Comparison of ENCODE assay signal across 8 cellular contexts in genomic region chr5:66171349-66172344, GRCh38. TPM values are rescaled to one million over a fixed set of nuclear protein-coding genes. Genes with fewer than 3 reads are reported as not detected.
DNase-seq lines count a peak whose midpoint lies in the region; ATAC-seq and TF ChIP-seq lines count a peak whose summit lies in the region.

No MANE protein-coding gene starts in this region.

- no peaks in the 10 kb centered on the region for H3K4me1 ChIP-seq in HCT116 (ENCODE audit: control insufficient read depth in 1 of 2, insufficient read depth in 2 of 2, low read length in 2 of 2)
- no peaks in the 10 kb centered on the region for H3K4me1 ChIP-seq in parathyroid adenoma

- CTCF ChIA-PET in HCT116 (lab: Charles Lee) = interaction anchor here (0.9 to 1.4 kb wide), 6 partner anchors 8 to 585 kb away, joined by 3 to 5 read pairs (median 3); no protein-coding TSS in a partner anchor
- CTCF ChIA-PET in activated CD8-positive, alpha-beta memory T cell treated with anti-CD3 and anti-CD28 coated beads, Interleukin-2, amount 10 ng/mL, durations not matched to agents 7 days and 5 days (lab: Charles Lee) = interaction anchor here (0.9 to 1.8 kb wide), 6 partner anchors 13 to 450 kb away, joined by 3 to 6 read pairs (median 4); partner anchors contain the start of genes NLN, SGTB and SREK1

- peaks cover 38% of the 10 kb centered on the region for H3K36me3 Mint-ChIP-seq in activated CD8-positive, alpha-beta memory T cell treated with anti-CD3 and anti-CD28 coated beads, Interleukin-2, amount 10 ng/mL, durations not matched to agents 7 days and 5 days

- POLR2A ChIA-PET in HCT116 (lab: Charles Lee) = no interaction called here

- BruUV-seq in HCT116 (replicated peaks; lab: Mats Ljungman, UMichigan) = no TSS peak

- H3K4me2 ChIP-seq in HCT116 (ENCODE audit: low read length) (no peak overlapping the region), parathyroid adenoma (ENCODE audit: low read length) (no peak overlapping the region)

- H3K27me3 ChIP-seq in HCT116 (ENCODE audit: insufficient read depth, low read length) (no peaks in the 10 kb centered on the region), parathyroid adenoma (ENCODE audit: control insufficient read depth, insufficient read depth, low read length) (no peaks in the 10 kb centered on the region)

- H3K9ac ChIP-seq in HCT116 (ENCODE audit: low read length) (no peak overlapping the region), parathyroid adenoma (no peak overlapping the region)

- ATAC-seq in HCT116 = peak; percentile 54; the same call in 1 of the 2 replicates
- peak; percentile 79 for ATAC-seq in activated CD8-positive, alpha-beta memory T cell treated with anti-CD3 and anti-CD28 coated beads, Interleukin-2, amount 10 ng/mL, durations not matched to agents 7 days and 5 days

- no peaks in the 10 kb centered on the region for H3K9me3 ChIP-seq in HCT116 (ENCODE audit: control insufficient read depth in 1 of 2, insufficient read depth in 1 of 2, low read depth in 1 of 2, low read length in 2 of 2)
- no peaks in the 10 kb centered on the region for H3K9me3 ChIP-seq in parathyroid adenoma (ENCODE audit: control insufficient read depth, low read length)

- H3K27me3 Mint-ChIP-seq in activated CD8-positive, alpha-beta memory T cell treated with anti-CD3 and anti-CD28 coated beads, Interleukin-2, amount 10 ng/mL, durations not matched to agents 7 days and 5 days = no peaks in the 10 kb centered on the region

- peak; percentile 13 for DNase-seq in NCI-H510A treated with DMSO at 0.1 percent for 48 hours (lab: John Stamatoyannopoulos, UW)
- DNase-seq in NCI-H510A (lab: John Stamatoyannopoulos, UW) = no peak
- DNase-seq in HCT116 (ENCODE audit: low read depth, low spot score) = no peak
- DNase-seq in NCI-H2029 (lab: John Stamatoyannopoulos, UW) = peak; percentile 42
- DNase-seq in activated CD8-positive, alpha-beta memory T cell treated with anti-CD3 and anti-CD28 coated beads, Interleukin-2, amount 10 ng/mL, durations not matched to agents 7 days and 5 days = peak; percentile 72
- DNase-seq in fibroblast of peridontal ligament (ENCODE audit: extremely low read depth) = peak; percentile 75
- no peak for DNase-seq in mesenteric fat pad (ENCODE audit: low spot score)

- peak overlapping the region; percentile 19 for H3K27ac Mint-ChIP-seq in activated CD8-positive, alpha-beta memory T cell treated with anti-CD3 and anti-CD28 coated beads, Interleukin-2, amount 10 ng/mL, durations not matched to agents 7 days and 5 days

- H3K36me3 ChIP-seq in HCT116 (ENCODE audit: control insufficient read depth in 1 of 2, insufficient read depth in 2 of 2, low read length in 2 of 2) = peaks cover 33 to 42% of the 10 kb centered on the region in 2 experiments
- no peaks in the 10 kb centered on the region for H3K36me3 ChIP-seq in parathyroid adenoma (ENCODE audit: control insufficient read depth, insufficient read depth, low read length)

- peaks cover 31% of the 10 kb centered on the region for H3K4me1 Mint-ChIP-seq in activated CD8-positive, alpha-beta memory T cell treated with anti-CD3 and anti-CD28 coated beads, Interleukin-2, amount 10 ng/mL, durations not matched to agents 7 days and 5 days

- TF ChIP-seq RAD21 in HCT116 (IDR thresholded peaks at IDR 0.05; ENCODE audit: low read depth) = peak; percentile 52

- H3K4me3 Mint-ChIP-seq in activated CD8-positive, alpha-beta memory T cell treated with anti-CD3 and anti-CD28 coated beads, Interleukin-2, amount 10 ng/mL, durations not matched to agents 7 days and 5 days = no peak overlapping the region

- TF ChIP-seq POLR2A in HCT116 (IDR thresholded peaks at IDR 0.05; ENCODE audit: borderline replicate concordance, extremely low read depth, insufficient read depth, insufficient read length) = no peak

- 0 out of 2 replicates have a peak, but pooled peaks cover 10% of the 10 kb centered on the region for H4K20me1 ChIP-seq in HCT116 (ENCODE audit: insufficient read depth)

- H2AFZ ChIP-seq in HCT116 (ENCODE audit: low read depth, low read length, poor library complexity, severe bottlenecking) (no peak overlapping the region), parathyroid adenoma (no peak overlapping the region)

- intact Hi-C loops in HCT116 (cut with micrococcal nuclease) = loop anchor here (1.0 to 5.0 kb wide), 2 partner anchors 38 to 51 kb away; no protein-coding TSS in a partner anchor

- RAD21 ChIA-PET in HCT116 (lab: Charles Lee; ENCODE audit: low non-redundant PET in 1 of 2, low total read pairs in 2 of 2, uncharacterized antibody in 2 of 2, unreplicated experiment in 2 of 2) = no interaction called here

- peak; percentile 35 to 63 (median 44); a peak in 5 of 6 replicates for TF ChIP-seq CTCF in HCT116 (IDR thresholded peaks at IDR 0.05 in 2 of 3, conservative IDR thresholded peaks at IDR 0.05 in 1 of 3; ENCODE audit: borderline replicate concordance in 1 of 3, insufficient read depth in 1 of 3, low read depth in 2 of 3, low read length in 2 of 3)
- TF ChIP-seq CTCF in parathyroid adenoma (IDR thresholded peaks at IDR 0.05) = peak; percentile 54

- no peaks in the 10 kb centered on the region for H3K9me2 ChIP-seq in HCT116 (ENCODE audit: insufficient read depth)

- H3K79me2 ChIP-seq in HCT116 (ENCODE audit: insufficient read depth, low read length) = peaks cover 88% of the 10 kb centered on the region
- H3K79me2 ChIP-seq in parathyroid adenoma = peaks cover 5% of the 10 kb centered on the region

- H3K4me3 ChIP-seq in HCT116 (replicated peaks in 1 of 2; ENCODE audit: low read depth in 1 of 2, low read length in 2 of 2) = no peak overlapping the region
- H3K4me3 ChIP-seq in parathyroid adenoma (ENCODE audit: low read depth, low read length) = no peak overlapping the region

- no peaks in the 10 kb centered on the region for H3K9me3 Mint-ChIP-seq in activated CD8-positive, alpha-beta memory T cell treated with anti-CD3 and anti-CD28 coated beads, Interleukin-2, amount 10 ng/mL, durations not matched to agents 7 days and 5 days (ENCODE audit: low read depth)

- H3K27ac ChIP-seq in HCT116 (ENCODE audit: low read depth, low read length) (no peak overlapping the region), parathyroid adenoma (no peak overlapping the region)

TF ChIP-seq in HCT116, 20 proteins besides CTCF, POLR2A, EP300 and RAD21:
- TF ChIP-seq REST (IDR thresholded peaks at IDR 0.05; ENCODE audit: low read depth) = no peak
- TF ChIP-seq CBX3 (IDR thresholded peaks at IDR 0.05; ENCODE audit: low read depth) = no peak
- TF ChIP-seq ELF1 (IDR thresholded peaks at IDR 0.05; ENCODE audit: borderline replicate concordance, low read depth) = no peak
- no peak for TF ChIP-seq JUND (IDR thresholded peaks at IDR 0.05)
- no peak for TF ChIP-seq EZH2phosphoT487 (IDR thresholded peaks at IDR 0.05; ENCODE audit: borderline replicate concordance)
- no peak for TF ChIP-seq SP1 (IDR thresholded peaks at IDR 0.05; ENCODE audit: low read depth)
- TF ChIP-seq SRF (IDR thresholded peaks at IDR 0.05; ENCODE audit: low read depth) = no peak
- TF ChIP-seq POLR2AphosphoS5 (IDR thresholded peaks at IDR 0.05; ENCODE audit: low read depth, low read length) = no peak
- no peak for TF ChIP-seq MAX (IDR thresholded peaks at IDR 0.05)
- TF ChIP-seq SIN3A (IDR thresholded peaks at IDR 0.05; ENCODE audit: low read depth) = no peak
- no peak for TF ChIP-seq EZH2 (IDR thresholded peaks at IDR 0.05)
- TF ChIP-seq ZFX (IDR thresholded peaks at IDR 0.05) = no peak
- TF ChIP-seq TCF7L2 (IDR thresholded peaks at IDR 0.05; ENCODE audit: borderline replicate concordance, extremely low read depth, insufficient read depth, insufficient read length) = no peak
- no peak for TF ChIP-seq EGR1 (IDR thresholded peaks at IDR 0.05; ENCODE audit: low read depth)

RNA-seq across cellular contexts. Expression of gene SREK1, which starts 27.5 kb away (rescaled TPM):
- total RNA-seq in HCT116 (2021; ENCODE audit: unreplicated experiment) (65.6 TPM), mesenteric fat pad (51.7 TPM)
- polyA plus RNA-seq in HCT116 (2012) = 26.4 and 26.8 TPM in 2 replicates
- 10 to 100 TPM; 61.4 to 61.7 TPM for total RNA-seq in activated CD8-positive, alpha-beta memory T cell treated with anti-CD3 and anti-CD28 coated beads, Interleukin-2, amount 10 ng/mL, durations not matched to agents 7 days and 5 days

Comparison
In these comparisons a context has a peak if more than half of its experiments do, and no peak if none do; other contexts are left out.
1. DNase-seq: peak in NCI-H510A treated with DMSO at 0.1 percent for 48 hours (single experiment), NCI-H2029 (single experiment), activated CD8-positive, alpha-beta memory T cell treated with anti-CD3 and anti-CD28 coated beads, Interleukin-2, amount 10 ng/mL, durations not matched to agents 7 days and 5 days (single experiment) and fibroblast of peridontal ligament (single experiment); none in NCI-H510A (single experiment), HCT116 (single experiment) and mesenteric fat pad (single experiment).